ENCODE assay signal across 8 cellular contexts in genomic region chr16:87203060-87203656, GRCh38.
DNase-seq lines count a peak whose midpoint lies in the region; ATAC-seq, FAIRE-seq and TF ChIP-seq lines count a peak whose summit lies in the region.

No MANE protein-coding gene starts in this region.

- 5% methylated on average over 6 of the region's 11 CpGs for WGBS in SK-N-SH (ENCODE audit: low lambda C conversion rate)

- no peak overlapping the region for H3K4me2 ChIP-seq in SK-N-SH

- H3K4me3 ChIP-seq in SK-N-SH (ENCODE audit: low read depth in 2 of 2, low read length in 1 of 2) (peak overlapping the region in 1 of 2 experiments; percentile 39; a peak in 1 of 4 replicates), brain microvascular endothelial cell (ENCODE audit: low read depth, low read length) (peak overlapping the region; percentile 20), kidney (ENCODE audit: low read length in 2 of 2) (no peak overlapping the region)

- TF ChIP-seq RAD21 in SK-N-SH (IDR thresholded peaks at IDR 0.05; ENCODE audit: low read length), result peak; percentile 67

- no peaks in the 10 kb centered on the region for H4K20me1 ChIP-seq in SK-N-SH (ENCODE audit: insufficient read depth)

- peak; percentile 1 for DNase-seq in DMS53 treated with DMSO at 0.1 percent for 48 hours (lab: John Stamatoyannopoulos, UW; ENCODE audit: unreplicated experiment)
- peak; percentile 97 for DNase-seq in HuH-7 (ENCODE audit: low spot score)
- peak; percentile 84 for DNase-seq in SK-N-SH
- DNase-seq in brain microvascular endothelial cell, result peak; percentile 91
- DNase-seq in kidney, result no peak
- peak; percentile 39 to 51 for DNase-seq in stimulated activated CD4-positive, alpha-beta T cell treated with anti-CD3 and anti-CD28 coated beads, Interleukin-4, amount 100 ng/mL, for 48 hours (ENCODE audit: low read depth in 2 of 2)
- no peak for DNase-seq in OCI-M2 (lab: John Stamatoyannopoulos, UW; ENCODE audit: unreplicated experiment)

- no peak for ATAC-seq in GM19328 (IDR thresholded peaks at IDR 0.05; ENCODE audit: unreplicated experiment)

- TF ChIP-seq EP300 in SK-N-SH (IDR thresholded peaks at IDR 0.05; ENCODE audit: borderline replicate concordance in 1 of 2, low read depth in 1 of 2, low read length in 1 of 2), result no peak

- H3F3A ChIP-seq in SK-N-SH (replicated peaks; ENCODE audit: insufficient read depth), result peaks cover 3% of the 10 kb centered on the region

- H3K9ac ChIP-seq in SK-N-SH, result no peak overlapping the region
- H3K9ac ChIP-seq in kidney (ENCODE audit: low read length in 2 of 2), result no peak overlapping the region

- POLR2A ChIA-PET in SK-N-SH (lab: Yijun Ruan, JAX), result no interaction called here

- in situ Hi-C loops in brain microvascular endothelial cell (cut with HindIII; ENCODE audit: low pct_ligation_motif_present, low sequenced_read_pairs), result no loop called here

- H3K4me1 ChIP-seq in SK-N-SH (ENCODE audit: control insufficient read depth in 1 of 2, insufficient read depth in 2 of 2, low read depth in 1 of 2, low read length in 1 of 2), result peaks cover 0 to 2% of the 10 kb centered on the region in 2 experiments; a peak in 1 of 4 replicates
- H3K4me1 ChIP-seq in kidney (ENCODE audit: control insufficient read depth in 1 of 2, insufficient read depth in 1 of 2, low read depth in 1 of 2, low read length in 2 of 2), result no peaks in the 10 kb centered on the region

- H3K36me3 ChIP-seq in SK-N-SH (replicated peaks in 1 of 2; ENCODE audit: control insufficient read depth in 1 of 2, insufficient read depth in 2 of 2, low read length in 1 of 2), result no peaks in the 10 kb centered on the region
- no peaks in the 10 kb centered on the region for H3K36me3 ChIP-seq in brain microvascular endothelial cell (replicated peaks)
- no peaks in the 10 kb centered on the region for H3K36me3 ChIP-seq in kidney (ENCODE audit: control insufficient read depth in 1 of 2, insufficient read depth in 2 of 2, low read length in 2 of 2)

- H3K9me2 ChIP-seq in SK-N-SH, result no peaks in the 10 kb centered on the region

- H3K27me3 ChIP-seq in SK-N-SH (ENCODE audit: insufficient read depth) (peaks cover 19% of the 10 kb centered on the region; the same call in 1 of the 2 replicates), brain microvascular endothelial cell (replicated peaks) (no peaks in the 10 kb centered on the region)

- H3K79me2 ChIP-seq in SK-N-SH (ENCODE audit: insufficient read depth), result no peaks in the 10 kb centered on the region

- H3K9me3 ChIP-seq in SK-N-SH, result no peaks in the 10 kb centered on the region
- no peaks in the 10 kb centered on the region for H3K9me3 ChIP-seq in kidney (ENCODE audit: control insufficient read depth in 1 of 2, low read length in 2 of 2)

- intact Hi-C loops in kidney (cut with DNase I), result no loop called here

- TF ChIP-seq CTCF in SK-N-SH (IDR thresholded peaks at IDR 0.05), result peak; percentile 89
- TF ChIP-seq CTCF in brain microvascular endothelial cell (IDR thresholded peaks at IDR 0.05; ENCODE audit: low read depth, low read length, missing control alignments), result peak; percentile 100
- TF ChIP-seq CTCF in kidney (IDR thresholded peaks at IDR 0.05; ENCODE audit: borderline replicate concordance, extremely low read depth, insufficient read depth), result peak; percentile 48

- H3K27ac ChIP-seq in SK-N-SH (ENCODE audit: low read depth in 2 of 2, low read length in 1 of 2) (no peak overlapping the region), brain microvascular endothelial cell (peak overlapping the region; percentile 82), kidney (ENCODE audit: low read depth in 2 of 2, low read length in 2 of 2) (peak overlapping the region in 1 of 2 donors; percentile 17)

- no peak overlapping the region for H2AFZ ChIP-seq in SK-N-SH (ENCODE audit: low read depth)

- no peak for FAIRE-seq in kidney (lab: Jason Lieb, UNC)

- CTCF ChIA-PET in SK-N-SH (lab: Yijun Ruan, JAX), result interaction anchor here (0.6 to 4.7 kb wide), 28 partner anchors 9 to 624 kb away, joined by 3 to 79 read pairs (median 3); no protein-coding TSS in a partner anchor

TF ChIP-seq in SK-N-SH, 30 proteins besides CTCF, POLR2A, EP300 and RAD21:
- TF ChIP-seq SIN3A (IDR thresholded peaks at IDR 0.05; ENCODE audit: borderline replicate concordance, low read depth, low read length), result no peak
- TF ChIP-seq EZH2phosphoT487 (IDR thresholded peaks at IDR 0.05; ENCODE audit: borderline replicate concordance, low read depth), result no peak
- TF ChIP-seq GATA2 (CRISPR knock-in tag; IDR thresholded peaks at IDR 0.05), result no peak
- TF ChIP-seq RFX5 (IDR thresholded peaks at IDR 0.05; ENCODE audit: low read length), result no peak
- TF ChIP-seq ZBTB33 (IDR thresholded peaks at IDR 0.05; ENCODE audit: borderline replicate concordance, low read depth), result no peak
- TF ChIP-seq PBX3 (IDR thresholded peaks at IDR 0.05), result no peak
- peak; percentile 88 for TF ChIP-seq SMC3 (IDR thresholded peaks at IDR 0.05; ENCODE audit: low read depth, low read length)
- no peak for TF ChIP-seq USF1 (IDR thresholded peaks at IDR 0.05; ENCODE audit: borderline replicate concordance, low read depth)
- TF ChIP-seq YY1 (IDR thresholded peaks at IDR 0.05; ENCODE audit: low read depth), result no peak
TF ChIP-seq in SK-N-SH: peak in this region for 1.

Comparison
In these comparisons a context has a peak if more than half of its experiments do, and no peak if none do; other contexts are left out.
1. DNase-seq: peak in DMS53 treated with DMSO at 0.1 percent for 48 hours (single experiment), HuH-7 (single experiment), SK-N-SH (single experiment), brain microvascular endothelial cell (single experiment) and stimulated activated CD4-positive, alpha-beta T cell treated with anti-CD3 and anti-CD28 coated beads, Interleukin-4, amount 100 ng/mL, for 48 hours (2 of 2); none in kidney (single experiment) and OCI-M2 (single experiment).
2. CTCF ChIP-seq: peak in every context shown above with its lines; median percentile 100 in brain microvascular endothelial cell; 89 in SK-N-SH; 48 in kidney.